ENCODE assay signal across 1 cellular context in the genomic region with DNA sequence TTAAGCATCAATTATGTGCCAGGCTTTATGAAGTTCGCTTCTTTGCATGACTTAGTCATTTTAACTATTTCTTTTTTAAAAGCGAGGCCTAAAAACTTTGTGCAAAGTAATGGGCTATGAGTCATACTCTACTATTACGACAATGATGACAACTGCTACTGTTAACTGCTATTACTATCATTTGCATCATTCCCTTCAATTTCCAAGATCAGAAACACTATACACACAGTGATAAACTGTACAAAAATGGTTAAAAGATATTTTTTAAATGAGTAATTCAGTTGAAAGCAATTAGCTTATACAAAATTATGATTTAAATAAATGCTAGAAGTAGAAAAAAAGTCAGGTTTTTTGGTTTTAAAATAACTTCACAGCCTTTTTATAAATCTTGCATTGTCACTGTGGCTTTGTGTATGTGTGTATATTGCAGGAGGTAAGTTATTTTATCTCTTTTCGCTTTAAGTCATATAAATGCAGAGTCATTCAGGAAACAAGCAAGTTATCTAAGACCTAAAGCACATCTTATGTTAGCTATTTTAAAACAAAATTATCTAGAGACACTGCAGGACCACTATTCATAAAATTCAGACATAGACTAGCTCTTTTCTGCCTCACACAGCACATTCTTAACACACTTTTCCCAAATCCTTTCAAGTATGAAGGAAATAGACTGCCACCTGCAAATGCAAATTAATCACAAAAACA.
A peak's percentile ranks its signal among the peaks of the same experiment; 100 is the strongest.
TF ChIP-seq lines count a peak whose summit lies in the region.

No MANE protein-coding gene starts in this region.

TF ChIP-seq in K562, 482 proteins besides CTCF, POLR2A, EP300 and RAD21 (continued from another document and continues in another):
- TF ChIP-seq DEAF1 (CRISPR knock-in tag; IDR thresholded peaks at IDR 0.05): peak; percentile 29; the same call in 1 of the 2 replicates
- TF ChIP-seq EP400 (IDR thresholded peaks at IDR 0.05): peak; percentile 86
- TF ChIP-seq ZEB2 (IDR thresholded peaks at IDR 0.05): peak; percentile 33; the same call in 1 of the 2 replicates
- peak; percentile 97 for TF ChIP-seq JUND (IDR thresholded peaks at IDR 0.05; ENCODE audit: borderline replicate concordance, low read depth, low read length)
- TF ChIP-seq JUND (tag; IDR thresholded peaks at IDR 0.05; ENCODE audit: borderline replicate concordance, low read depth, low read length): peak; percentile 100
- TF ChIP-seq ADNP (tag; IDR thresholded peaks at IDR 0.05): peak; percentile 79
- peak; percentile 56; the same call in 1 of the 2 replicates for TF ChIP-seq GABPA (tag; conservative IDR thresholded peaks at IDR 0.05; ENCODE audit: low read depth)
- peak; percentile 80 for TF ChIP-seq SOX6 (IDR thresholded peaks at IDR 0.05)
- TF ChIP-seq TRIM24 (IDR thresholded peaks at IDR 0.05): peak; percentile 87 to 93
- peak in 1 of 2 experiments; percentile 48; a peak in 3 of 4 replicates for TF ChIP-seq MNT (conservative IDR thresholded peaks at IDR 0.05)
- no peak for TF ChIP-seq ZNF384 (IDR thresholded peaks at IDR 0.05; ENCODE audit: low read depth, low read length)
- peak; percentile 65 for TF ChIP-seq RBFOX2 (IDR thresholded peaks at IDR 0.05; ENCODE audit: low read depth, low read length)
- peak in 1 of 2 experiments; percentile 60; a peak in 2 of 4 replicates for TF ChIP-seq KDM1A (IDR thresholded peaks at IDR 0.05)
- TF ChIP-seq ZNF586 (CRISPR knock-in tag; conservative IDR thresholded peaks at IDR 0.05): 0 out of 2 replicates have a peak, but pooled peaks have one; percentile 23
- TF ChIP-seq HNRNPK (IDR thresholded peaks at IDR 0.05; ENCODE audit: low read depth, low read length, poor library complexity, severe bottlenecking): no peak
- TF ChIP-seq HCFC1 (IDR thresholded peaks at IDR 0.05; ENCODE audit: low read depth, low read length): no peak
- TF ChIP-seq, protein P1, sequence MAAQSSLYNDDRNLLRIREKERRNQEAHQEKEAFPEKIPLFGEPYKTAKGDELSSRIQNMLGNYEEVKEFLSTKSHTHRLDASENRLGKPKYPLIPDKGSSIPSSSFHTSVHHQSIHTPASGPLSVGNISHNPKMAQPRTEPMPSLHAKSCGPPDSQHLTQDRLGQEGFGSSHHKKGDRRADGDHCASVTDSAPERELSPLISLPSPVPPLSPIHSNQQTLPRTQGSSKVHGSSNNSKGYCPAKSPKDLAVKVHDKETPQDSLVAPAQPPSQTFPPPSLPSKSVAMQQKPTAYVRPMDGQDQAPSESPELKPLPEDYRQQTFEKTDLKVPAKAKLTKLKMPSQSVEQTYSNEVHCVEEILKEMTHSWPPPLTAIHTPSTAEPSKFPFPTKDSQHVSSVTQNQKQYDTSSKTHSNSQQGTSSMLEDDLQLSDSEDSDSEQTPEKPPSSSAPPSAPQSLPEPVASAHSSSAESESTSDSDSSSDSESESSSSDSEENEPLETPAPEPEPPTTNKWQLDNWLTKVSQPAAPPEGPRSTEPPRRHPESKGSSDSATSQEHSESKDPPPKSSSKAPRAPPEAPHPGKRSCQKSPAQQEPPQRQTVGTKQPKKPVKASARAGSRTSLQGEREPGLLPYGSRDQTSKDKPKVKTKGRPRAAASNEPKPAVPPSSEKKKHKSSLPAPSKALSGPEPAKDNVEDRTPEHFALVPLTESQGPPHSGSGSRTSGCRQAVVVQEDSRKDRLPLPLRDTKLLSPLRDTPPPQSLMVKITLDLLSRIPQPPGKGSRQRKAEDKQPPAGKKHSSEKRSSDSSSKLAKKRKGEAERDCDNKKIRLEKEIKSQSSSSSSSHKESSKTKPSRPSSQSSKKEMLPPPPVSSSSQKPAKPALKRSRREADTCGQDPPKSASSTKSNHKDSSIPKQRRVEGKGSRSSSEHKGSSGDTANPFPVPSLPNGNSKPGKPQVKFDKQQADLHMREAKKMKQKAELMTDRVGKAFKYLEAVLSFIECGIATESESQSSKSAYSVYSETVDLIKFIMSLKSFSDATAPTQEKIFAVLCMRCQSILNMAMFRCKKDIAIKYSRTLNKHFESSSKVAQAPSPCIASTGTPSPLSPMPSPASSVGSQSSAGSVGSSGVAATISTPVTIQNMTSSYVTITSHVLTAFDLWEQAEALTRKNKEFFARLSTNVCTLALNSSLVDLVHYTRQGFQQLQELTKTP (IDR thresholded peaks at IDR 0.05; ENCODE audit: low read depth in 1 of 2, partially characterized antibody in 2 of 2): peak in 1 of 2 experiments; percentile 40
- peak; percentile 51; the same call in 1 of the 2 replicates for TF ChIP-seq GTF2E2 (tag; IDR thresholded peaks at IDR 0.05)
- peak; percentile 96 for TF ChIP-seq CEBPG (CRISPR knock-in tag; IDR thresholded peaks at IDR 0.05)
- peak; percentile 97 to 99 for TF ChIP-seq CEBPG (tag; conservative IDR thresholded peaks at IDR 0.05 in 1 of 2, IDR thresholded peaks at IDR 0.05 in 1 of 2)
- TF ChIP-seq CREM (IDR thresholded peaks at IDR 0.05; ENCODE audit: low read depth): peak; percentile 35
- no peak for TF ChIP-seq POLR3G (IDR thresholded peaks at IDR 0.05; ENCODE audit: extremely low read depth, insufficient read length, insufficient replicate concordance)
- TF ChIP-seq KLF13 (tag; IDR thresholded peaks at IDR 0.05; ENCODE audit: borderline replicate concordance, low read depth): no peak
- TF ChIP-seq, protein P2, sequence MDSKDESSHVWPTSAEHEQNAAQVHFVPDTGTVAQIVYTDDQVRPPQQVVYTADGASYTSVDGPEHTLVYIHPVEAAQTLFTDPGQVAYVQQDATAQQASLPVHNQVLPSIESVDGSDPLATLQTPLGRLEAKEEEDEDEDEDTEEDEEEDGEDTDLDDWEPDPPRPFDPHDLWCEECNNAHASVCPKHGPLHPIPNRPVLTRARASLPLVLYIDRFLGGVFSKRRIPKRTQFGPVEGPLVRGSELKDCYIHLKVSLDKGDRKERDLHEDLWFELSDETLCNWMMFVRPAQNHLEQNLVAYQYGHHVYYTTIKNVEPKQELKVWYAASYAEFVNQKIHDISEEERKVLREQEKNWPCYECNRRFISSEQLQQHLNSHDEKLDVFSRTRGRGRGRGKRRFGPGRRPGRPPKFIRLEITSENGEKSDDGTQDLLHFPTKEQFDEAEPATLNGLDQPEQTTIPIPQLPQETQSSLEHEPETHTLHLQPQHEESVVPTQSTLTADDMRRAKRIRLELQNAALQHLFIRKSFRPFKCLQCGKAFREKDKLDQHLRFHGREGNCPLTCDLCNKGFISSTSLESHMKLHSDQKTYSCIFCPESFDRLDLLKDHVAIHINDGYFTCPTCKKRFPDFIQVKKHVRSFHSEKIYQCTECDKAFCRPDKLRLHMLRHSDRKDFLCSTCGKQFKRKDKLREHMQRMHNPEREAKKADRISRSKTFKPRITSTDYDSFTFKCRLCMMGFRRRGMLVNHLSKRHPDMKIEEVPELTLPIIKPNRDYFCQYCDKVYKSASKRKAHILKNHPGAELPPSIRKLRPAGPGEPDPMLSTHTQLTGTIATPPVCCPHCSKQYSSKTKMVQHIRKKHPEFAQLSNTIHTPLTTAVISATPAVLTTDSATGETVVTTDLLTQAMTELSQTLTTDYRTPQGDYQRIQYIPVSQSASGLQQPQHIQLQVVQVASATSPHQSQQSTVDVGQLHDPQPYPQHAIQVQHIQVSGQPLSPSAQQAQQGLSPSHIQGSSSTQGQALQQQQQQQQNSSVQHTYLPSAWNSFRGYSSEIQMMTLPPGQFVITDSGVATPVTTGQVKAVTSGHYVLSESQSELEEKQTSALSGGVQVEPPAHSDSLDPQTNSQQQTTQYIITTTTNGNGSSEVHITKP (IDR thresholded peaks at IDR 0.05; ENCODE audit: partially characterized antibody): no peak
- TF ChIP-seq HDAC2 (IDR thresholded peaks at IDR 0.05): 0 out of 2 replicates have a peak, but pooled peaks have one; percentile 28
- TF ChIP-seq KHSRP (IDR thresholded peaks at IDR 0.05): 0 out of 2 replicates have a peak, but pooled peaks have one; percentile 18
- peak; percentile 79 for TF ChIP-seq NCOR1 (IDR thresholded peaks at IDR 0.05)
- TF ChIP-seq MYBL2 (IDR thresholded peaks at IDR 0.05; ENCODE audit: low read depth): peak; percentile 66; the same call in 1 of the 2 replicates
- no peak for TF ChIP-seq MYBL2 (CRISPR knock-in tag; IDR thresholded peaks at IDR 0.05; ENCODE audit: borderline replicate concordance)
- no peak for TF ChIP-seq SMAD3 (CRISPR knock-in tag; conservative IDR thresholded peaks at IDR 0.05)
- TF ChIP-seq NCOA6 (IDR thresholded peaks at IDR 0.05): peak; percentile 4; the same call in 1 of the 2 replicates
- peak; percentile 56; the same call in 1 of the 2 replicates for TF ChIP-seq NFATC3 (IDR thresholded peaks at IDR 0.05)
- peak; percentile 57; the same call in 1 of the 2 replicates for TF ChIP-seq ZNF445 (CRISPR knock-in tag; IDR thresholded peaks at IDR 0.05; ENCODE audit: low read depth)
- TF ChIP-seq NFRKB (IDR thresholded peaks at IDR 0.05; ENCODE audit: low read depth): peak; percentile 73; the same call in 1 of the 2 replicates
- TF ChIP-seq ATF7 (IDR thresholded peaks at IDR 0.05): peak; percentile 98
- TF ChIP-seq IRF1 (CRISPR knock-in tag; IDR thresholded peaks at IDR 0.05; ENCODE audit: borderline replicate concordance): no peak
- no peak for TF ChIP-seq RBM14 (IDR thresholded peaks at IDR 0.05; ENCODE audit: borderline replicate concordance, insufficient read depth, low read depth, low read length)
- TF ChIP-seq POLR2AphosphoS5 (IDR thresholded peaks at IDR 0.05; ENCODE audit: control insufficient read depth, insufficient read depth, low read depth, low read length): peak; percentile 50; the same call in 1 of the 2 replicates
- peak; percentile 59 for TF ChIP-seq ZNF766 (CRISPR knock-in tag; conservative IDR thresholded peaks at IDR 0.05)
- peak; percentile 63; the same call in 1 of the 2 replicates for TF ChIP-seq ZNF197 (CRISPR knock-in tag; IDR thresholded peaks at IDR 0.05; ENCODE audit: low read depth)
- TF ChIP-seq SMAD4 (CRISPR knock-in tag; conservative IDR thresholded peaks at IDR 0.05): no peak; the same call in 1 of the 2 replicates
- TF ChIP-seq LEF1 (IDR thresholded peaks at IDR 0.05): peak; percentile 94
- TF ChIP-seq ARID1B (IDR thresholded peaks at IDR 0.05): peak; percentile 91
- TF ChIP-seq E4F1 (CRISPR knock-in tag; IDR thresholded peaks at IDR 0.05; ENCODE audit: borderline replicate concordance): 0 out of 2 replicates have a peak, but pooled peaks have one; percentile 35
- peak; percentile 90 for TF ChIP-seq POLR2H (tag; IDR thresholded peaks at IDR 0.05; ENCODE audit: low read depth)
- TF ChIP-seq, protein P3, sequence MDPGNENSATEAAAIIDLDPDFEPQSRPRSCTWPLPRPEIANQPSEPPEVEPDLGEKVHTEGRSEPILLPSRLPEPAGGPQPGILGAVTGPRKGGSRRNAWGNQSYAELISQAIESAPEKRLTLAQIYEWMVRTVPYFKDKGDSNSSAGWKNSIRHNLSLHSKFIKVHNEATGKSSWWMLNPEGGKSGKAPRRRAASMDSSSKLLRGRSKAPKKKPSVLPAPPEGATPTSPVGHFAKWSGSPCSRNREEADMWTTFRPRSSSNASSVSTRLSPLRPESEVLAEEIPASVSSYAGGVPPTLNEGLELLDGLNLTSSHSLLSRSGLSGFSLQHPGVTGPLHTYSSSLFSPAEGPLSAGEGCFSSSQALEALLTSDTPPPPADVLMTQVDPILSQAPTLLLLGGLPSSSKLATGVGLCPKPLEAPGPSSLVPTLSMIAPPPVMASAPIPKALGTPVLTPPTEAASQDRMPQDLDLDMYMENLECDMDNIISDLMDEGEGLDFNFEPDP (CRISPR knock-in tag; IDR thresholded peaks at IDR 0.05): no peak
- peak; percentile 63; the same call in 1 of the 2 replicates for TF ChIP-seq ZFX (CRISPR knock-in tag; IDR thresholded peaks at IDR 0.05)
- TF ChIP-seq FOXA3 (CRISPR knock-in tag; conservative IDR thresholded peaks at IDR 0.05 in 1 of 2, IDR thresholded peaks at IDR 0.05 in 1 of 2): peak in 1 of 2 experiments; percentile 15; a peak in 2 of 4 replicates
- peak; percentile 100 for TF ChIP-seq FOSL1 (tag; conservative IDR thresholded peaks at IDR 0.05)
